Comparison of ENCODE assay signal across 13 cellular contexts in the genomic region with DNA sequence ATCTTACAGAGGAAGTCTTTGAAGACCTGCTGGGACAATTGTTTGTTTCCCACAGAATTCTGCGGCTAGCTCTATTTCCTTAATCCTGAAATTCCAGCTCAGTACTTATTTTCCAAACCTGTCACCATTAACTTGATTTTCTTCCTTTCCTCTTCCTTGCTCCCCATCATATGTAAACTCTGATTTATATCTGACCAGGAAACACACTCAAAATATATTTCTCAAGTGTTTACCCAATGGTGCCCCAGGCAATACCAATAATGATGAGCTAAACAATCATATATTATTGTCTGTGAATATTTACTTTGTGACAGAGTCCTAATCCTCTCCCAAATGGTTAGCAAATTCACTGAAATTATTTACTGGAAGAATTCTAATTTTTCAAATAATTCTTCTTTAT.
A peak's percentile ranks its signal among the peaks of the same experiment; 100 is the strongest.
DNase-seq lines count a peak whose midpoint lies in the region; ATAC-seq and TF ChIP-seq lines count a peak whose summit lies in the region.
"Had no signal": no experiment of that assay in that cellular context is flagged by ENCODE, and none has a peak within 500 bp of the region (broad histone marks: within the 10 kb centered on the region; RNA-seq: fewer than 3 reads in every experiment).

No MANE protein-coding gene starts in this region.

- peak; percentile 15 for DNase-seq in COLO668 (lab: John Stamatoyannopoulos, UW; ENCODE audit: unreplicated experiment)
- peak; percentile 38 for DNase-seq in DMS153 treated with DMSO at 0.1 percent for 48 hours (lab: John Stamatoyannopoulos, UW; ENCODE audit: unreplicated experiment)
- peak; percentile 68 for DNase-seq in NCI-H69 (lab: John Stamatoyannopoulos, UW)
- no peak for DNase-seq in type B pancreatic cell (ENCODE audit: extremely low spot score, unreplicated experiment)
- no peak for DNase-seq in superior temporal gyrus (ENCODE audit: extremely low spot score)
- DNase-seq: Caco-2; CD8-positive, alpha-beta T cell; DMS79 treated with DMSO at 0.1 percent for 48 hours; EL; H7 had no signal

- no peak for TF ChIP-seq CTCF in type B pancreatic cell (conservative IDR thresholded peaks at IDR 0.05)

- H3K4me1 Mint-ChIP-seq in type B pancreatic cell (ENCODE audit: unreplicated experiment): peaks cover 20% of the 10 kb centered on the region
- H3K4me1 Mint-ChIP-seq: CD14-positive monocyte had no signal

- H3K9me3 Mint-ChIP-seq in type B pancreatic cell: peaks cover 5% of the 10 kb centered on the region
- H3K9me3 Mint-ChIP-seq: CD8-positive, alpha-beta T cell had no signal

- no peak for ATAC-seq in GM21723 (IDR thresholded peaks at IDR 0.05; ENCODE audit: unreplicated experiment)
- ATAC-seq: CD8-positive, alpha-beta T cell; GM23338 had no signal

- no peaks in the 10 kb centered on the region for H3K27me3 Mint-ChIP-seq in type B pancreatic cell

- H3K27ac Mint-ChIP-seq in type B pancreatic cell: peak overlapping the region; percentile 27
- H3K27ac Mint-ChIP-seq: CD14-positive monocyte; CD8-positive, alpha-beta T cell; GM23338 had no signal

- peak overlapping the region; percentile 24 for H3K4me3 Mint-ChIP-seq in type B pancreatic cell
- H3K4me3 Mint-ChIP-seq: CD14-positive monocyte; CD8-positive, alpha-beta T cell; GM23338 had no signal

- no peaks in the 10 kb centered on the region for H3K36me3 Mint-ChIP-seq in type B pancreatic cell
- H3K36me3 Mint-ChIP-seq: CD14-positive monocyte; CD8-positive, alpha-beta T cell had no signal

Comparison
In these comparisons a context has a peak if more than half of its experiments do, and no peak if none do; other contexts are left out.
1. DNase-seq: peak in COLO668 (single experiment), DMS153 treated with DMSO at 0.1 percent for 48 hours (single experiment) and NCI-H69 (single experiment); none in type B pancreatic cell (single experiment) and superior temporal gyrus (single experiment).